ENCODE assay signal across 29 cellular contexts in genomic region chr13:36248700-36249099, GRCh38. TPM values are rescaled to one million over a fixed set of nuclear protein-coding genes. Genes with fewer than 3 reads are reported as not detected.
"Had no signal": no experiment of that assay in that cellular context is flagged by ENCODE, and none has a peak within 500 bp of the region (broad histone marks: within the 10 kb centered on the region; RNA-seq: fewer than 3 reads in every experiment).

No MANE protein-coding gene starts in this region.

- H3K27ac ChIP-seq: stomach, suprapubic skin, testis, thoracic aorta, thyroid gland, tibial artery, tibial nerve, transverse colon, upper lobe of left lung, upper lobe of right lung, uterus, vagina had no signal

- H3K4me1 Mint-ChIP-seq: stimulated activated effector memory CD8-positive, alpha-beta T cell treated with anti-CD3 and anti-CD28 coated beads, Interleukin-12 subunit alpha, Interleukin-12 subunit beta, amount 100 ng/mL, for 72 hours; stimulated activated memory B cell treated with anti-CD40 and anti-IgM and Interleukin-4, amounts not matched to agents 10 μg/mL and 1 μg/mL and 100 μg/mL, for 72 hours; stimulated activated naive B cell treated with anti-CD40 and anti-IgM and Interleukin-4, amounts not matched to agents 10 μg/mL and 1 μg/mL and 100 μg/mL, for 72 hours; stimulated activated naive CD8-positive, alpha-beta T cell treated with anti-CD3 and anti-CD28 coated beads, Interleukin-15, amount 100 ng/mL, for 72 hours had no signal

- H3K27me3 Mint-ChIP-seq: stimulated activated memory B cell treated with anti-CD40 and anti-IgM and Interleukin-4, amounts not matched to agents 10 μg/mL and 1 μg/mL and 100 μg/mL, for 72 hours; stimulated activated naive B cell treated with anti-CD40 and anti-IgM and Interleukin-4, amounts not matched to agents 10 μg/mL and 1 μg/mL and 100 μg/mL, for 72 hours; stimulated activated naive CD8-positive, alpha-beta T cell treated with anti-CD3 and anti-CD28 coated beads, Interleukin-15, Interleukin-2, amounts not matched to agents 100 ng/mL and 50 ng/mL, for 24 hours; type B pancreatic cell had no signal

- H3K4me1 ChIP-seq: stomach, suprapubic skin, testis, thyroid gland, tibial artery, tibial nerve, transverse colon, upper lobe of left lung, upper lobe of right lung, uterus, vagina had no signal

- H3K36me3 Mint-ChIP-seq: stimulated activated effector memory CD8-positive, alpha-beta T cell treated with anti-CD3 and anti-CD28 coated beads, Interleukin-12 subunit alpha, Interleukin-12 subunit beta, amount 100 ng/mL, for 72 hours; stimulated activated memory B cell treated with anti-CD40 and anti-IgM and Interleukin-4, amounts not matched to agents 10 μg/mL and 1 μg/mL and 100 μg/mL, for 72 hours; stimulated activated naive B cell treated with anti-CD40 and anti-IgM and Interleukin-4, amounts not matched to agents 10 μg/mL and 1 μg/mL and 100 μg/mL, for 72 hours had no signal

- H3K36me3 ChIP-seq: suprapubic skin, thoracic aorta, thyroid gland, tibial artery, tibial nerve, transverse colon, upper lobe of left lung, upper lobe of right lung, uterus, vagina had no signal

- FAIRE-seq: urothelium cell line had no signal

- ATAC-seq: stimulated activated effector memory CD8-positive, alpha-beta T cell treated with anti-CD3 and anti-CD28 coated beads, Interleukin-12 subunit alpha, Interleukin-12 subunit beta, amount 100 ng/mL, for 72 hours; stimulated activated memory B cell treated with anti-CD40 and anti-IgM and Interleukin-4, amounts not matched to agents 10 μg/mL and 1 μg/mL and 100 μg/mL, for 72 hours; stimulated activated naive B cell treated with anti-CD40 and anti-IgM and Interleukin-4, amounts not matched to agents 10 μg/mL and 1 μg/mL and 100 μg/mL, for 72 hours; stimulated activated naive CD8-positive, alpha-beta T cell treated with anti-CD3 and anti-CD28 coated beads, Interleukin-15, amount 100 ng/mL, for 72 hours; stimulated activated naive CD8-positive, alpha-beta T cell treated with anti-CD3 and anti-CD28 coated beads, Interleukin-15, Interleukin-2, amounts not matched to agents 100 U/mL and 50 U/mL, for 24 hours; upper lobe of right lung had no signal

- H3K9me3 Mint-ChIP-seq: stimulated activated naive CD8-positive, alpha-beta T cell treated with anti-CD3 and anti-CD28 coated beads, Interleukin-15, amount 100 ng/mL, for 72 hours; stimulated activated naive CD8-positive, alpha-beta T cell treated with anti-CD3 and anti-CD28 coated beads, Interleukin-15, Interleukin-2, amounts not matched to agents 100 ng/mL and 50 ng/mL, for 24 hours had no signal

- H3K27ac Mint-ChIP-seq: stimulated activated effector memory CD8-positive, alpha-beta T cell treated with anti-CD3 and anti-CD28 coated beads, Interleukin-12 subunit alpha, Interleukin-12 subunit beta, amount 100 ng/mL, for 72 hours; stimulated activated memory B cell treated with anti-CD40 and anti-IgM and Interleukin-4, amounts not matched to agents 10 μg/mL and 1 μg/mL and 100 μg/mL, for 72 hours; stimulated activated naive B cell treated with anti-CD40 and anti-IgM and Interleukin-4, amounts not matched to agents 10 μg/mL and 1 μg/mL and 100 μg/mL, for 72 hours; stimulated activated naive CD8-positive, alpha-beta T cell treated with anti-CD3 and anti-CD28 coated beads, Interleukin-15, amount 100 ng/mL, for 72 hours; stimulated activated naive CD8-positive, alpha-beta T cell treated with anti-CD3 and anti-CD28 coated beads, Interleukin-15, Interleukin-2, amounts not matched to agents 100 ng/mL and 50 ng/mL, for 24 hours; type B pancreatic cell had no signal

- H3K9me3 ChIP-seq: testis, thyroid gland, transverse colon, upper lobe of right lung, uterus, vagina had no signal

- DNase-seq: stimulated activated CD4-positive, alpha-beta T cell treated with anti-CD3 and anti-CD28 coated beads, Interleukin-2, amount 100 ng/mL, for 48 hours; stimulated activated CD4-positive, alpha-beta T cell treated with anti-CD3 and anti-CD28 coated beads, Interleukin-4, amount 100 ng/mL, for 1 hour; stimulated activated CD4-positive, alpha-beta T cell treated with anti-CD3 and anti-CD28 coated beads, Interleukin-4, amount 100 ng/mL, for 24 hours; stimulated activated CD4-positive, alpha-beta T cell treated with anti-CD3 and anti-CD28 coated beads, Interleukin-4, amount 100 ng/mL, for 4 hours; stimulated activated CD8-positive, alpha-beta memory T cell treated with anti-CD3 and anti-CD28 coated beads, Interleukin-4, amount 100 ng/mL, for 48 hours; stimulated activated naive B cell treated with anti-CD40 and anti-IgM and Interleukin-4, amounts not matched to agents 10 μg/mL and 1 μg/mL and 100 μg/mL, for 72 hours; stimulated activated naive CD4-positive, alpha-beta T cell; stimulated activated naive CD4-positive, alpha-beta T cell treated with Interleukin-2 at 50 U/mL for 16 hours; stimulated activated naive CD8-positive, alpha-beta T cell treated with anti-CD3 and anti-CD28 coated beads, Interleukin-15, amount 100 ng/mL, for 72 hours; stimulated activated naive CD8-positive, alpha-beta T cell treated with anti-CD3 and anti-CD28 coated beads, Interleukin-15, Interleukin-2, amounts not matched to agents 100 U/mL and 50 U/mL, for 24 hours; stomach; substantia nigra; testis; thyroid gland; tibial artery; transverse colon; trophoblast cell; upper lobe of left lung; upper lobe of right lung; uterus had no signal

- H3K4me3 Mint-ChIP-seq: stimulated activated effector memory CD8-positive, alpha-beta T cell treated with anti-CD3 and anti-CD28 coated beads, Interleukin-12 subunit alpha, Interleukin-12 subunit beta, amount 100 ng/mL, for 72 hours; stimulated activated memory B cell treated with anti-CD40 and anti-IgM and Interleukin-4, amounts not matched to agents 10 μg/mL and 1 μg/mL and 100 μg/mL, for 72 hours; stimulated activated naive B cell treated with anti-CD40 and anti-IgM and Interleukin-4, amounts not matched to agents 10 μg/mL and 1 μg/mL and 100 μg/mL, for 72 hours; stimulated activated naive CD8-positive, alpha-beta T cell treated with anti-CD3 and anti-CD28 coated beads, Interleukin-15, amount 100 ng/mL, for 72 hours; stimulated activated naive CD8-positive, alpha-beta T cell treated with anti-CD3 and anti-CD28 coated beads, Interleukin-15, Interleukin-2, amounts not matched to agents 100 ng/mL and 50 ng/mL, for 24 hours; type B pancreatic cell had no signal

- H3K4me3 ChIP-seq: stomach, suprapubic skin, testis, thoracic aorta, thyroid gland, tibial artery, tibial nerve, transverse colon, upper lobe of left lung, upper lobe of right lung, uterus, vagina had no signal

- H3K27me3 ChIP-seq: stomach, suprapubic skin, testis, thyroid gland, tibial artery, tibial nerve, transverse colon, upper lobe of left lung, upper lobe of right lung, uterus, vagina had no signal

RNA-seq across cellular contexts. Expression of gene SOHLH2, which starts 34.3 kb away (rescaled TPM):
- total RNA-seq: thoracic aorta, upper lobe of right lung, vagina had no signal

RNA-seq across cellular contexts. Expression of gene CCDC169, which starts 48.9 kb away (rescaled TPM):
- total RNA-seq: thoracic aorta, vagina had no signal
